ENCODE assay signal across 13 cellular contexts in the genomic region with DNA sequence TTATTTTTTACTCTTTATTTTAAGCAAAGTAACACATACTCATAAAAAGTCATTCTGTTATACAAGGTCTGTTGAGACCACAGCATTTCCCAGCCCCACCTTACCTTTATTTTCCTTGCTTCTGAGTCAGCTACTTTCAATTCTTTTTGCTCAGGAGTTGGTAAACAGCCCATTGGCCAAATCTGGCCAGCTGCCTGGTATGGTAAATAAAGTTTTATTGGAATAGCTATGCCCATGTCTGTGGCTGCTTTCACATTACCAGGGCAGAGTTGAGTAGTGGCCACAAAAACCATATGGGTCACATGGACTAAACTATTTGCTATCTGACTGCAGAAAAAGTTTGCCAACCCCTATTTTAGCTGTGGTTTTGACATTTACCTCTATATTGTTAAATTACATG. TPM values are rescaled to one million over a fixed set of nuclear protein-coding genes. Genes with fewer than 3 reads are reported as not detected.
DNase-seq lines count a peak whose midpoint lies in the region; ATAC-seq and TF ChIP-seq lines count a peak whose summit lies in the region.
"Had no signal": no experiment of that assay in that cellular context is flagged by ENCODE, and none has a peak within 500 bp of the region (broad histone marks: within the 10 kb centered on the region; RNA-seq: fewer than 3 reads in every experiment).

No MANE protein-coding gene starts in this region.

- POLR2A ChIA-PET in activated CD8-positive, alpha-beta T cell treated with anti-CD3 and anti-CD28 coated beads for 36 hours (lab: Charles Lee) = interaction anchor here (1.1 to 2.0 kb wide), 2 partner anchors 8 to 18 kb away, joined by 4 to 6 read pairs; no protein-coding TSS in a partner anchor

- H3K27ac ChIP-seq in left ventricle myocardium inferior (replicated peaks) = no peak overlapping the region
- H3K27ac ChIP-seq: thyroid gland had no signal

- H3K4me1 ChIP-seq in left ventricle myocardium inferior = peaks cover 15% of the 10 kb centered on the region

- H3K36me3 ChIP-seq in left ventricle myocardium inferior = no peaks in the 10 kb centered on the region
- H3K36me3 ChIP-seq: thyroid gland had no signal

- peak; percentile 18 for ATAC-seq in activated CD8-positive, alpha-beta T cell treated with anti-CD3 and anti-CD28 coated beads for 36 hours
- peak; percentile 54 to 66 for ATAC-seq in natural killer cell treated with Interleukin-12 subunit alpha and Interleukin-12 subunit beta and Interleukin-15 and Interleukin-18, amount 100 ng/mL, for 72 hours

- no peak overlapping the region for H3K4me3 ChIP-seq in left ventricle myocardium inferior
- H3K4me3 ChIP-seq: thyroid gland had no signal

- no peaks in the 10 kb centered on the region for H3K27me3 ChIP-seq in left ventricle myocardium inferior (ENCODE audit: low read depth)
- H3K27me3 ChIP-seq: thyroid gland had no signal

- no peak for TF ChIP-seq CTCF in activated CD8-positive, alpha-beta T cell treated with anti-CD3 and anti-CD28 coated beads for 36 hours (IDR thresholded peaks at IDR 0.05)
- no peak for TF ChIP-seq CTCF in left ventricle myocardium inferior (IDR thresholded peaks at IDR 0.05; ENCODE audit: borderline replicate concordance)

- peaks cover 9% of the 10 kb centered on the region for H3K36me3 Mint-ChIP-seq in activated CD8-positive, alpha-beta T cell treated with anti-CD3 and anti-CD28 coated beads for 36 hours (ENCODE audit: low read depth)
- H3K36me3 Mint-ChIP-seq in natural killer cell treated with Interleukin-12 subunit alpha and Interleukin-12 subunit beta and Interleukin-15 and Interleukin-18, amount 100 ng/mL, for 72 hours = peaks cover 8% of the 10 kb centered on the region

- peaks cover 21% of the 10 kb centered on the region for H3K4me1 Mint-ChIP-seq in activated CD8-positive, alpha-beta T cell treated with anti-CD3 and anti-CD28 coated beads for 36 hours (ENCODE audit: low read depth)
- H3K4me1 Mint-ChIP-seq in natural killer cell treated with Interleukin-12 subunit alpha and Interleukin-12 subunit beta and Interleukin-15 and Interleukin-18, amount 100 ng/mL, for 72 hours (ENCODE audit: low read depth in 2 of 2) = peaks cover 14 to 39% of the 10 kb centered on the region in 2 donors

- CTCF ChIA-PET in activated CD8-positive, alpha-beta T cell treated with anti-CD3 and anti-CD28 coated beads for 36 hours (lab: Charles Lee) = interaction anchor here (0.8 to 3.9 kb wide), 6 partner anchors 9 to 223 kb away, joined by 3 to 41 read pairs (median 9); no protein-coding TSS in a partner anchor

- no peaks in the 10 kb centered on the region for H3K9me3 Mint-ChIP-seq in activated CD8-positive, alpha-beta T cell treated with anti-CD3 and anti-CD28 coated beads for 36 hours
- H3K9me3 Mint-ChIP-seq in natural killer cell treated with Interleukin-12 subunit alpha and Interleukin-12 subunit beta and Interleukin-15 and Interleukin-18, amount 100 ng/mL, for 72 hours = no peaks in the 10 kb centered on the region

- peak; percentile 55 for DNase-seq in DMS 273 (lab: John Stamatoyannopoulos, UW; ENCODE audit: unreplicated experiment)
- DNase-seq in DMS 273 treated with DMSO at 0.1 percent for 48 hours (lab: John Stamatoyannopoulos, UW) = no peak
- DNase-seq in M059J (ENCODE audit: low read depth) = peak; percentile 89
- peak; percentile 53 for DNase-seq in activated CD8-positive, alpha-beta T cell treated with anti-CD3 and anti-CD28 coated beads for 36 hours
- DNase-seq in natural killer cell treated with Interleukin-12 subunit alpha and Interleukin-12 subunit beta and Interleukin-15 and Interleukin-18, amount 100 ng/mL, for 72 hours (ENCODE audit: low spot score) = no peak
- no peak for DNase-seq in NCI-H524 (lab: John Stamatoyannopoulos, UW)
- no peak for DNase-seq in left ventricle myocardium inferior
- DNase-seq in KG1 (lab: John Stamatoyannopoulos, UW) = no peak
- DNase-seq: 8988T, midbrain, NCI-H2107, T-helper 9 cell, thyroid gland had no signal

- no peak overlapping the region for H3K4me3 Mint-ChIP-seq in activated CD8-positive, alpha-beta T cell treated with anti-CD3 and anti-CD28 coated beads for 36 hours
- H3K4me3 Mint-ChIP-seq in natural killer cell treated with Interleukin-12 subunit alpha and Interleukin-12 subunit beta and Interleukin-15 and Interleukin-18, amount 100 ng/mL, for 72 hours = peak overlapping the region; percentile 14

- H3K27ac Mint-ChIP-seq in activated CD8-positive, alpha-beta T cell treated with anti-CD3 and anti-CD28 coated beads for 36 hours = peak overlapping the region; percentile 55
- peak overlapping the region; percentile 14 to 35 for H3K27ac Mint-ChIP-seq in natural killer cell treated with Interleukin-12 subunit alpha and Interleukin-12 subunit beta and Interleukin-15 and Interleukin-18, amount 100 ng/mL, for 72 hours

- intact Hi-C loops in activated CD8-positive, alpha-beta T cell treated with anti-CD3 and anti-CD28 coated beads for 36 hours (cut with micrococcal nuclease) = no loop called here
- intact Hi-C loops in left ventricle myocardium inferior (cut with micrococcal nuclease) = no loop called here

- H3K27me3 Mint-ChIP-seq in activated CD8-positive, alpha-beta T cell treated with anti-CD3 and anti-CD28 coated beads for 36 hours = no peaks in the 10 kb centered on the region
- peaks cover 4 to 12% of the 10 kb centered on the region in 2 donors for H3K27me3 Mint-ChIP-seq in natural killer cell treated with Interleukin-12 subunit alpha and Interleukin-12 subunit beta and Interleukin-15 and Interleukin-18, amount 100 ng/mL, for 72 hours

- no peaks in the 10 kb centered on the region for H3K9me3 ChIP-seq in left ventricle myocardium inferior (replicated peaks)
- H3K9me3 ChIP-seq: thyroid gland had no signal

RNA-seq across cellular contexts. Expression of a gene that starts 3.4 kb away (rescaled TPM):
- total RNA-seq in M059J (2014; rRNA removed; shearing (Covaris generic)) = 2.4 and 8.7 TPM in 2 replicates
- 10 to 100 TPM; 24.3 to 28.4 TPM for total RNA-seq in activated CD8-positive, alpha-beta T cell treated with anti-CD3 and anti-CD28 coated beads for 36 hours
- 10 to 100 TPM; 35.7 to 59.8 TPM for total RNA-seq in natural killer cell treated with Interleukin-12 subunit alpha and Interleukin-12 subunit beta and Interleukin-15 and Interleukin-18, amount 100 ng/mL, for 72 hours
- 26.9 TPM for total RNA-seq in left ventricle myocardium inferior

Comparison
In these comparisons a context has a peak if more than half of its experiments do, and no peak if none do; other contexts are left out.
1. DNase-seq: peak in DMS 273 (single experiment), M059J (single experiment) and activated CD8-positive, alpha-beta T cell treated with anti-CD3 and anti-CD28 coated beads for 36 hours (single experiment); none in DMS 273 treated with DMSO at 0.1 percent for 48 hours (single experiment), natural killer cell treated with Interleukin-12 subunit alpha and Interleukin-12 subunit beta and Interleukin-15 and Interleukin-18, amount 100 ng/mL, for 72 hours (single experiment), NCI-H524 (0 of 2), left ventricle myocardium inferior (single experiment) and KG1 (single experiment).